In genomic region chr1:223269006-223269405, GRCh38 we compare ENCODE assay signal across 23 cellular contexts.
"Had no signal": no experiment of that assay in that cellular context is flagged by ENCODE, and none has a peak within 500 bp of the region (broad histone marks: within the 10 kb centered on the region; RNA-seq: fewer than 3 reads in every experiment).

No MANE protein-coding gene starts in this region.

- H3K4me1 Mint-ChIP-seq: naive B cell; stimulated activated memory B cell treated with anti-CD40 and anti-IgM and Interleukin-4, amounts not matched to agents 10 μg/mL and 1 μg/mL and 100 μg/mL, for 72 hours had no signal

- H3K9me3 Mint-ChIP-seq: dendritic cell treated with granulocyte-macrophage colony-stimulating factor and Interleukin-4, amounts not matched to agents 40 ng/mL and 50 ng/mL, for 4 days; naive B cell; nephron; stimulated activated memory B cell treated with anti-CD40 and anti-IgM and Interleukin-4, amounts not matched to agents 10 μg/mL and 1 μg/mL and 100 μg/mL, for 72 hours; stimulated activated naive CD8-positive, alpha-beta T cell treated with anti-CD3 and anti-CD28 coated beads, Interleukin-15, Interleukin-2, amounts not matched to agents 100 ng/mL and 50 ng/mL, for 24 hours had no signal

- ATAC-seq: gastroesophageal sphincter; left lung; psoas muscle; sciatic nerve; stimulated activated memory B cell treated with anti-CD40 and anti-IgM and Interleukin-4, amounts not matched to agents 10 μg/mL and 1 μg/mL and 100 μg/mL, for 72 hours had no signal

- H3K36me3 Mint-ChIP-seq: naive B cell; stimulated activated memory B cell treated with anti-CD40 and anti-IgM and Interleukin-4, amounts not matched to agents 10 μg/mL and 1 μg/mL and 100 μg/mL, for 72 hours had no signal

- H3K9me3 ChIP-seq: esophagus squamous epithelium, gastroesophageal sphincter, left lung, pancreas, psoas muscle, spleen, thoracic aorta, transverse colon had no signal

- H3K27ac Mint-ChIP-seq: dendritic cell treated with granulocyte-macrophage colony-stimulating factor and Interleukin-4, amounts not matched to agents 40 ng/mL and 50 ng/mL, for 4 days; naive B cell; nephron; stimulated activated memory B cell treated with anti-CD40 and anti-IgM and Interleukin-4, amounts not matched to agents 10 μg/mL and 1 μg/mL and 100 μg/mL, for 72 hours; stimulated activated naive CD8-positive, alpha-beta T cell treated with anti-CD3 and anti-CD28 coated beads, Interleukin-15, Interleukin-2, amounts not matched to agents 100 ng/mL and 50 ng/mL, for 24 hours had no signal

- H3K27me3 Mint-ChIP-seq: stimulated activated naive CD8-positive, alpha-beta T cell treated with anti-CD3 and anti-CD28 coated beads, Interleukin-15, Interleukin-2, amounts not matched to agents 100 ng/mL and 50 ng/mL, for 24 hours had no signal

- DNase-seq: esophagus squamous epithelium; foreskin fibroblast; glutamatergic neuron; islet precursor cell; left lung; mesenchymal stem cell; naive B cell; occipital lobe; pancreas; psoas muscle; retina; spleen; stimulated activated CD4-positive, alpha-beta T cell treated with anti-CD3 and anti-CD28 coated beads, Interleukin-15, amount 100 ng/mL, for 24 hours; stimulated activated CD4-positive, alpha-beta T cell treated with anti-CD3 and anti-CD28 coated beads, Interleukin-1b, Interleukin-23, amount 100 ng/mL, for 48 hours; stimulated activated CD4-positive, alpha-beta T cell treated with anti-CD3 and anti-CD28 coated beads, Interleukin-4, amount 100 ng/mL, for 24 hours; transverse colon had no signal

- H3K27ac ChIP-seq: esophagus squamous epithelium, gastroesophageal sphincter, left lung, pancreas, psoas muscle, spleen, thoracic aorta, transverse colon had no signal

- H3K4me3 Mint-ChIP-seq: dendritic cell treated with granulocyte-macrophage colony-stimulating factor and Interleukin-4, amounts not matched to agents 40 ng/mL and 50 ng/mL, for 4 days; naive B cell; nephron; stimulated activated memory B cell treated with anti-CD40 and anti-IgM and Interleukin-4, amounts not matched to agents 10 μg/mL and 1 μg/mL and 100 μg/mL, for 72 hours; stimulated activated naive CD8-positive, alpha-beta T cell treated with anti-CD3 and anti-CD28 coated beads, Interleukin-15, Interleukin-2, amounts not matched to agents 100 ng/mL and 50 ng/mL, for 24 hours had no signal

- H3K27me3 ChIP-seq: esophagus squamous epithelium, gastroesophageal sphincter, left lung, pancreas, transverse colon had no signal
